14 cellular contexts compared by ENCODE assay signal in genomic region chr20:31769681-31770080, GRCh38. TPM values are rescaled to one million over a fixed set of nuclear protein-coding genes. Genes with fewer than 3 reads are reported as not detected.
"Had no signal": no experiment of that assay in that cellular context is flagged by ENCODE, and none has a peak within 500 bp of the region (broad histone marks: within the 10 kb centered on the region; RNA-seq: fewer than 3 reads in every experiment).

No MANE protein-coding gene starts in this region.

- H3K4me1 ChIP-seq: stomach had no signal

- H3K27ac ChIP-seq: stomach, testis had no signal

- DNase-seq: activated CD4-positive, alpha-beta memory T cell treated with anti-CD3 and anti-CD28 coated beads for 36 hours; activated naive CD8-positive, alpha-beta T cell treated with anti-CD3 and anti-CD28 coated beads for 36 hours; activated T-cell treated with anti-CD3 and anti-CD28 coated beads, Interleukin-2, amount 50 U/mL, for 4 hours; effector CD8-positive, alpha-beta T cell; foreskin melanocyte; kidney glomerular epithelial cell; mesendoderm; stimulated activated CD4-positive, alpha-beta T cell treated with anti-CD3 and anti-CD28 coated beads, Interleukin-1b, Interleukin-23, amount 100 ng/mL, for 48 hours; stomach; T-cell; testis had no signal

- H3K4me3 Mint-ChIP-seq: activated CD4-positive, alpha-beta memory T cell treated with anti-CD3 and anti-CD28 coated beads for 36 hours; activated naive CD8-positive, alpha-beta T cell treated with anti-CD3 and anti-CD28 coated beads for 36 hours; brain had no signal

- H3K9me3 ChIP-seq: stomach, testis had no signal

- H3K27me3 ChIP-seq: stomach, testis had no signal

- H3K36me3 Mint-ChIP-seq: T-cell had no signal

- H3K4me1 Mint-ChIP-seq: activated naive CD8-positive, alpha-beta T cell treated with anti-CD3 and anti-CD28 coated beads for 36 hours; brain had no signal

- H3K27ac Mint-ChIP-seq: activated CD4-positive, alpha-beta memory T cell treated with anti-CD3 and anti-CD28 coated beads for 36 hours; activated naive CD8-positive, alpha-beta T cell treated with anti-CD3 and anti-CD28 coated beads for 36 hours; T-cell had no signal

- H3K27me3 Mint-ChIP-seq: activated CD4-positive, alpha-beta memory T cell treated with anti-CD3 and anti-CD28 coated beads for 36 hours; activated naive CD8-positive, alpha-beta T cell treated with anti-CD3 and anti-CD28 coated beads for 36 hours; brain; T-cell had no signal

- H3K4me3 ChIP-seq: stomach, testis had no signal

- H3K9me3 Mint-ChIP-seq: activated CD4-positive, alpha-beta memory T cell treated with anti-CD3 and anti-CD28 coated beads for 36 hours; activated naive CD8-positive, alpha-beta T cell treated with anti-CD3 and anti-CD28 coated beads for 36 hours; activated T-cell treated with anti-CD3 and anti-CD28 coated beads, Interleukin-2, amount 50 U/mL, for 4 hours; T-cell had no signal

- ATAC-seq: activated T-cell treated with anti-CD3 and anti-CD28 coated beads, Interleukin-2, amount 50 U/mL, for 4 hours; sciatic nerve; T-cell had no signal

RNA-seq across cellular contexts. Expression of gene MYLK2, which starts 49.5 kb away (rescaled TPM):
- total RNA-seq: T-cell had no signal
- polyA plus RNA-seq: fibroblast of lung had no signal
